In the genomic region with DNA sequence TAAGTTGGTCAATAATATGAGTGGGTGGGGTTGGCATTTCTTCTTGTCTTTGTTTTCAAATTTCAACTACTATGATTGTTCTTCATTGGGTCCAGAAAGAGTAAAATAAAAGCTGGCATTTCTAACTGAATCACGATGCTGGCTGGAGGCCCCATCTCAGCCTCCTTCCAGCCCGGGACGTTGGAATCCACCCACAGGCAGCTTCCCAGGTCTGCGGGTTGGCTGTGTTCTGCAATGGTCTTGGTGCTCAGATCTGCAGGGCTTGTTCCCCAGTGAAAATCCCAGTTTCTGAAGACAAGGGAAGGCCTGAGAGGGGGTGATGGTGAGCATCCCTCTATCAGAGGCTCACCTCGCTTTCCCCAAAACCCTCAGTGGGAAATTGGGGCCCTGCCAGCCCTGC, we compare ENCODE assay signal across 21 cellular contexts. TPM values are rescaled to one million over a fixed set of nuclear protein-coding genes. Genes with fewer than 3 reads are reported as not detected.
"Had no signal": no experiment of that assay in that cellular context is flagged by ENCODE, and none has a peak within 500 bp of the region (broad histone marks: within the 10 kb centered on the region; RNA-seq: fewer than 3 reads in every experiment).

No MANE protein-coding gene starts in this region.

- H3K36me3 ChIP-seq: esophagus squamous epithelium, upper lobe of right lung had no signal

- H3K9me3 Mint-ChIP-seq: activated naive CD4-positive, alpha-beta T cell treated with anti-CD3 and anti-CD28 coated beads, Interleukin-2, amount 10 ng/mL, durations not matched to agents 7 days and 5 days; activated naive CD8-positive, alpha-beta T cell treated with anti-CD3 and anti-CD28 coated beads, Interleukin-2, amount 50 U/mL, for 24 hours; effector memory CD8-positive, alpha-beta T cell; nephron progenitor cell had no signal

- H3K4me1 Mint-ChIP-seq: activated naive CD4-positive, alpha-beta T cell treated with anti-CD3 and anti-CD28 coated beads, Interleukin-2, amount 10 ng/mL, durations not matched to agents 7 days and 5 days; activated naive CD8-positive, alpha-beta T cell treated with anti-CD3 and anti-CD28 coated beads, Interleukin-2, amount 50 U/mL, for 24 hours had no signal

- H3K36me3 Mint-ChIP-seq: activated naive CD4-positive, alpha-beta T cell treated with anti-CD3 and anti-CD28 coated beads, Interleukin-2, amount 10 ng/mL, durations not matched to agents 7 days and 5 days had no signal

- H3K27ac ChIP-seq: esophagus squamous epithelium, lower lobe of right lung, upper lobe of right lung had no signal

- H3K9me3 ChIP-seq: esophagus squamous epithelium, lower lobe of right lung, upper lobe of right lung had no signal

- H3K4me3 ChIP-seq: esophagus squamous epithelium, lower lobe of right lung, upper lobe of right lung had no signal

- H3K4me3 Mint-ChIP-seq: activated naive CD4-positive, alpha-beta T cell treated with anti-CD3 and anti-CD28 coated beads, Interleukin-2, amount 10 ng/mL, durations not matched to agents 7 days and 5 days; activated naive CD8-positive, alpha-beta T cell treated with anti-CD3 and anti-CD28 coated beads, Interleukin-2, amount 50 U/mL, for 24 hours; effector memory CD8-positive, alpha-beta T cell; nephron progenitor cell had no signal

- H3K27ac Mint-ChIP-seq: activated naive CD4-positive, alpha-beta T cell treated with anti-CD3 and anti-CD28 coated beads, Interleukin-2, amount 10 ng/mL, durations not matched to agents 7 days and 5 days; activated naive CD8-positive, alpha-beta T cell treated with anti-CD3 and anti-CD28 coated beads, Interleukin-2, amount 50 U/mL, for 24 hours; effector memory CD8-positive, alpha-beta T cell; nephron progenitor cell had no signal

- DNase-seq: activated CD4-positive, alpha-beta T cell treated with anti-CD3 and anti-CD28 coated beads, Interleukin-2, amount 50 U/mL, for 1 hour; activated CD8-positive, alpha-beta memory T cell treated with anti-CD3 and anti-CD28 coated beads, Interleukin-2, amount 50 U/mL, for 4 hours; activated effector memory CD4-positive, alpha-beta T cell treated with Interleukin-2 at 50 U/mL for 16 hours; activated naive CD4-positive, alpha-beta T cell treated with anti-CD3 and anti-CD28 coated beads, Interleukin-2, amount 10 ng/mL, durations not matched to agents 7 days and 5 days; activated naive CD8-positive, alpha-beta T cell treated with anti-CD3 and anti-CD28 coated beads, Interleukin-2, amount 50 U/mL, for 24 hours; activated T-cell treated with anti-CD3 and anti-CD28 coated beads, Interleukin-2, amount 50 U/mL, for 48 hours; cerebellar nuclear complex; dermis blood vessel endothelial cell; effector memory CD8-positive, alpha-beta T cell; esophagus squamous epithelium; foreskin melanocyte; islet precursor cell; left colon; lower lobe of right lung; midbrain; nephron progenitor cell; occipital lobe; stimulated activated CD4-positive, alpha-beta T cell treated with anti-CD3 and anti-CD28 coated beads, Interleukin-2, amount 100 ng/mL, for 24 hours; stimulated activated naive CD8-positive, alpha-beta T cell treated with anti-CD3 and anti-CD28 coated beads, Interleukin-15, Interleukin-2, amounts not matched to agents 100 U/mL and 50 U/mL, for 24 hours; upper lobe of right lung had no signal

- H3K4me1 ChIP-seq: lower lobe of right lung, upper lobe of right lung had no signal

- ATAC-seq: activated naive CD8-positive, alpha-beta T cell treated with anti-CD3 and anti-CD28 coated beads, Interleukin-2, amount 50 U/mL, for 24 hours; effector memory CD8-positive, alpha-beta T cell; left colon; lower lobe of right lung; stimulated activated naive CD8-positive, alpha-beta T cell treated with anti-CD3 and anti-CD28 coated beads, Interleukin-15, Interleukin-2, amounts not matched to agents 100 U/mL and 50 U/mL, for 24 hours; upper lobe of right lung had no signal

RNA-seq across cellular contexts. Expression of a gene that starts 54.7 kb away (rescaled TPM):
- total RNA-seq: T-helper 1 cell treated with Interleukin-12 subunit alpha and Interleukin-12 subunit beta and Interleukin-4 antibody, amounts not matched to agents 30 ng/mL and 1 ng/mL, for 36 hours had no signal
